ENCODE assay signal across 26 cellular contexts in the genomic region with DNA sequence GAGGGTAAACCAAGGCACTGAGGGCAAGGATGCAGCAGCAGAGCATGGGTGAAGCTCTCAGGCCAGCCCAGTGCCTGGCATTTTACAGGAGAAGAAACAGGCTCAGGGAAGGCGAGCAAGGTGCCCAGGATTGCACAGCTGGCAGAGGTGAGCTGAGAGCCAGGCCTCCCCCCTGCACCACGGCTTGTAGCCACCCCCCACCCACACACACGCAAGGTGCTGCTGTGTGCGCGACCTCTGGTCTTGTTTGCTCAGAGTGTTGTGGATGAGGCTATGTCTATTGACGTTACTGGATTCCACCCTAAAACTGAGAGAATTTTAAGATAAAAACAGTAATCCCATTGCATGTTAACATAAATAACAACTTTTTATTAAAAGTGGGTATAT. TPM values are rescaled to one million over a fixed set of nuclear protein-coding genes. Genes with fewer than 3 reads are reported as not detected.
DNase-seq lines count a peak whose midpoint lies in the region; ATAC-seq, FAIRE-seq and TF ChIP-seq lines count a peak whose summit lies in the region.
"Had no signal": no experiment of that assay in that cellular context is flagged by ENCODE, and none has a peak within 500 bp of the region (broad histone marks: within the 10 kb centered on the region; RNA-seq: fewer than 3 reads in every experiment).

No MANE protein-coding gene starts in this region.

- no peaks in the 10 kb centered on the region for H3K79me1 ChIP-seq in neuronal stem cell (ENCODE audit: low read depth, low read length)

- no peak overlapping the region for H2AK5ac ChIP-seq in neuronal stem cell (ENCODE audit: low read depth, low read length)

- H2BK12ac ChIP-seq in neuronal stem cell (ENCODE audit: low read length) = no peak overlapping the region

- H3K9me3 ChIP-seq in HepG2 (ENCODE audit: low read length) (no peaks in the 10 kb centered on the region), mucosa of descending colon (no peaks in the 10 kb centered on the region), neuronal stem cell (replicated peaks in 1 of 2; ENCODE audit: control insufficient read depth in 2 of 2, insufficient read depth in 1 of 2, low read depth in 1 of 2, low read length in 2 of 2) (no peaks in the 10 kb centered on the region), stomach (no peaks in the 10 kb centered on the region), esophagus squamous epithelium (no peaks in the 10 kb centered on the region)
- H3K9me3 ChIP-seq: A549; BE2C; BLaER1 treated with 17β-estradiol and CSF1 and Interleukin-3, amounts not matched to agents 10 nM and 100 nM had no signal

- H3K27me3 ChIP-seq in H7 (ENCODE audit: control insufficient read depth, insufficient read depth, low read length) = peaks cover 31% of the 10 kb centered on the region
- H3K27me3 ChIP-seq in HepG2 (ENCODE audit: control insufficient read depth in 1 of 2, insufficient read depth in 2 of 2, low read length in 2 of 2) = peaks cover 4 to 52% of the 10 kb centered on the region in 2 experiments; a peak in 4 of 5 replicates
- peaks cover 0 to 39% (median 24%) of the 10 kb centered on the region in 3 experiments for H3K27me3 ChIP-seq in neuronal stem cell (ENCODE audit: control insufficient read depth in 3 of 3, insufficient read depth in 3 of 3, low read depth in 1 of 3, low read length in 3 of 3)
- H3K27me3 ChIP-seq in stomach = peaks cover 7 to 97% (median 70%) of the 10 kb centered on the region in 3 donors
- H3K27me3 ChIP-seq in esophagus squamous epithelium = peaks cover 0 to 96% (median 5%) of the 10 kb centered on the region in 4 donors

- WGBS in HepG2 (ENCODE audit: low lambda C conversion rate) = 9% methylated on average over 6 of the region's 6 CpGs
- WGBS in neuronal stem cell (ENCODE audit: extremely low coverage in 2 of 2, insufficient read length in 2 of 2, insufficient replicate concordance in 1 of 2), 2 donors = no CpG with 5 or more reads among the region's 6 CpGs
- WGBS in stomach, 5 donors = 70 to 84% (median 76%) methylated on average over 2 to 6 of the region's 6 CpGs
- WGBS in esophagus squamous epithelium, 2 donors = 79 to 82% methylated on average over 6 of the region's 6 CpGs

- TF ChIP-seq POLR2A in HepG2 (IDR thresholded peaks at IDR 0.05; ENCODE audit: insufficient read depth in 1 of 2, low read depth in 2 of 2, low read length in 2 of 2) = no peak
- no peak for TF ChIP-seq POLR2A in stomach (IDR thresholded peaks at IDR 0.05)
- no peak for TF ChIP-seq POLR2A in esophagus squamous epithelium (IDR thresholded peaks at IDR 0.05)

- H3K4me2 ChIP-seq in HepG2 (ENCODE audit: low read depth, low read length) (peak overlapping the region; percentile 26; the same call in 1 of the 2 replicates), neuronal stem cell (ENCODE audit: insufficient read depth, low read length, poor library complexity, severe bottlenecking) (no peak overlapping the region)
- H3K4me2 ChIP-seq: A549; BLaER1 treated with 17β-estradiol and CSF1 and Interleukin-3, amounts not matched to agents 10 nM and 100 nM had no signal

- H4K8ac ChIP-seq in neuronal stem cell (ENCODE audit: low read depth, low read length) = no peak overlapping the region

- TF ChIP-seq CTCF in HepG2 (CRISPR knock-in tag; IDR thresholded peaks at IDR 0.05) (no peak), mucosa of descending colon (IDR thresholded peaks at IDR 0.05) (no peak), stomach (IDR thresholded peaks at IDR 0.05) (no peak), esophagus squamous epithelium (IDR thresholded peaks at IDR 0.05) (no peak)

- H3K18ac ChIP-seq in neuronal stem cell (ENCODE audit: low read length) = no peak overlapping the region

- DNase-seq in H7 (peak; percentile 23), HepG2 (ENCODE audit: low spot score) (no peak), mucosa of descending colon (peak in 2 of 3 donors; percentile 15 to 16), neuronal stem cell (ENCODE audit: low spot score) (no peak), SHP77 treated with DMSO at 0.1 percent for 48 hours (lab: John Stamatoyannopoulos, UW) (no peak), stomach (no peak), esophagus squamous epithelium (lab: John Stamatoyannopoulos, UW) (no peak)
- DNase-seq: 8988T; ACHN; AML-193; CD4-positive, alpha-beta T cell; DMS 273 treated with DMSO at 0.1 percent for 48 hours; DMS79; EL; GDM1; GOT3; HCEC 1CT had no signal

- CTCF ChIA-PET in HepG2 (lab: Yijun Ruan, JAX; ENCODE audit: low intra/inter-chr PET ratio, low total read pairs) = no interaction called here

- no peak overlapping the region for H2BK15ac ChIP-seq in neuronal stem cell (ENCODE audit: low read length)

- H3K23ac ChIP-seq in neuronal stem cell (ENCODE audit: low read depth, low read length, poor library complexity) = peak overlapping the region; percentile 15

- no peak overlapping the region for H3K4ac ChIP-seq in neuronal stem cell (ENCODE audit: low read length)

- no peak overlapping the region for H2BK5ac ChIP-seq in neuronal stem cell (ENCODE audit: low read length)

- H3K4me3 ChIP-seq in H7 (ENCODE audit: insufficient read depth, low read depth, low read length) (no peak overlapping the region), HepG2 (replicated peaks in 1 of 3; ENCODE audit: insufficient read depth in 1 of 3, low read depth in 2 of 3, low read length in 3 of 3) (no peak overlapping the region; a peak in 1 of 6 replicates), mucosa of descending colon (no peak overlapping the region), neuronal stem cell (ENCODE audit: low read length in 2 of 2) (no peak overlapping the region), stomach (no peak overlapping the region), esophagus squamous epithelium (no peak overlapping the region)
- H3K4me3 ChIP-seq: A549; BLaER1 treated with 17β-estradiol and CSF1 and Interleukin-3, amounts not matched to agents 10 nM and 100 nM had no signal

- H3K4me1 ChIP-seq in HepG2 (ENCODE audit: insufficient read depth, low read length) (peaks cover 69% of the 10 kb centered on the region), mucosa of descending colon (ENCODE audit: low read depth) (peaks cover 27% of the 10 kb centered on the region), neuronal stem cell (ENCODE audit: control insufficient read depth in 2 of 2, insufficient read depth in 1 of 2, low read depth in 1 of 2, low read length in 2 of 2) (peaks cover 19 to 44% of the 10 kb centered on the region in 2 donors), stomach (peaks cover 0 to 33% (median 19%) of the 10 kb centered on the region in 4 donors), esophagus squamous epithelium (peaks cover 9 to 39% (median 10%) of the 10 kb centered on the region in 3 donors)

- H2AFZ ChIP-seq in HepG2 (ENCODE audit: low read length) (no peak overlapping the region), neuronal stem cell (ENCODE audit: low read length) (no peak overlapping the region)

- no peak overlapping the region for H3K14ac ChIP-seq in neuronal stem cell (ENCODE audit: low read length)

- FAIRE-seq in HepG2 (lab: Jason Lieb, UNC) = no peak
- FAIRE-seq: A549, D721Med, GM12891, GM18507, H54 had no signal

- POLR2A ChIA-PET in HepG2 (lab: Yijun Ruan, JAX) = no interaction called here

- H3K9ac ChIP-seq in HepG2 (ENCODE audit: insufficient read depth, low read depth, low read length) (no peak overlapping the region), neuronal stem cell (ENCODE audit: low read depth, low read length, poor library complexity) (no peak overlapping the region)
- H3K9ac ChIP-seq: BLaER1 treated with 17β-estradiol and CSF1 and Interleukin-3, amounts not matched to agents 10 nM and 100 nM had no signal

- no TSS peak for BruUV-seq in HepG2 (replicated peaks; lab: Mats Ljungman, UMichigan)

- no peak overlapping the region for H2BK120ac ChIP-seq in neuronal stem cell (ENCODE audit: low read depth, low read length)

- H4K91ac ChIP-seq in neuronal stem cell (ENCODE audit: low read depth, low read length, poor library complexity) = no peak overlapping the region

- no peaks in the 10 kb centered on the region for H4K20me1 ChIP-seq in HepG2 (ENCODE audit: insufficient read depth, low read length)

- intact Hi-C loops in HepG2 (cut with micrococcal nuclease; ENCODE audit: unreplicated experiment) (no loop called here), mucosa of descending colon (cut with DNase I, micrococcal nuclease) (no loop called here), stomach (cut with DNase I; ENCODE audit: low total_unique reads) (no loop called here), esophagus squamous epithelium (cut with DNase I) (no loop called here)

- ATAC-seq in HepG2 (no peak), mucosa of descending colon (no peak)
- ATAC-seq: A549 had no signal

- H3K27ac ChIP-seq in HepG2 (ENCODE audit: extremely low read length, insufficient read depth, low read length) (no peak overlapping the region), neuronal stem cell (replicated peaks; ENCODE audit: low read length) (no peak overlapping the region), stomach (no peak overlapping the region), esophagus squamous epithelium (no peak overlapping the region)
- H3K27ac ChIP-seq: A549; BLaER1 treated with 17β-estradiol and CSF1 and Interleukin-3, amounts not matched to agents 10 nM and 100 nM had no signal

- TF ChIP-seq EP300 in HepG2 (IDR thresholded peaks at IDR 0.05; ENCODE audit: low read depth in 2 of 2, low read length in 2 of 2) (no peak), HepG2 (CRISPR knock-in tag; IDR thresholded peaks at IDR 0.05; ENCODE audit: borderline replicate concordance) (no peak), stomach (IDR thresholded peaks at IDR 0.05) (no peak)

- H3K36me3 ChIP-seq in H7 (replicated peaks; ENCODE audit: control insufficient read depth, insufficient read depth, low read length) = no peaks in the 10 kb centered on the region
- no peaks in the 10 kb centered on the region for H3K36me3 ChIP-seq in HepG2 (replicated peaks in 1 of 2; ENCODE audit: control insufficient read depth in 1 of 2, insufficient read depth in 2 of 2, low read length in 2 of 2)
- no peaks in the 10 kb centered on the region for H3K36me3 ChIP-seq in mucosa of descending colon (ENCODE audit: low read depth)
- no peaks in the 10 kb centered on the region for H3K36me3 ChIP-seq in neuronal stem cell (replicated peaks in 1 of 2; ENCODE audit: control insufficient read depth in 2 of 2, insufficient read depth in 2 of 2, low read length in 2 of 2)
- H3K36me3 ChIP-seq in stomach = no peaks in the 10 kb centered on the region
- no peaks in the 10 kb centered on the region for H3K36me3 ChIP-seq in esophagus squamous epithelium
- H3K36me3 ChIP-seq: BE2C; BLaER1 treated with 17β-estradiol and CSF1 and Interleukin-3, amounts not matched to agents 10 nM and 100 nM had no signal

- no peaks in the 10 kb centered on the region for H3K79me2 ChIP-seq in HepG2 (ENCODE audit: insufficient read depth, low read length)

- in situ Hi-C loops in HepG2 (cut with HindIII; ENCODE audit: extremely low pct_ligation_motif_present, low pct_unique_long_range_greater_than_20kb) = loop anchor here (5.0 kb wide), 1 partner anchor 188 kb away; no protein-coding TSS in a partner anchor

- no peak for TF ChIP-seq RAD21 in HepG2 (CRISPR knock-in tag; IDR thresholded peaks at IDR 0.05)

RNA-seq across cellular contexts. Expression of gene LRCOL1, which starts 5.3 kb away (rescaled TPM):
- total RNA-seq in H7 (2014; rRNA removed; shearing (Covaris generic)) = not detected in 2 replicates
- total RNA-seq in HepG2 (2016; rRNA removed; fragmentation: Illumina TruSeq; extraction: Trizol) (not detected in 2 replicates), mucosa of descending colon (not detected), stomach (not detected), esophagus squamous epithelium (1 to 10 TPM in 1 of 4 donors, not detected in 3; 1.5 TPM)
- total RNA-seq in HepG2 (2016; cell fraction: cytosol; rRNA removed; fragmentation: Illumina TruSeq; extraction: Trizol; ENCODE audit: low read depth) = not detected in 2 replicates
- total RNA-seq in HepG2 (2016; cell fraction: insoluble cytoplasmic fraction; rRNA removed; fragmentation: Illumina TruSeq; extraction: Trizol) = not detected in 2 replicates
- not detected in 2 replicates for total RNA-seq in HepG2 (2016; cell fraction: membrane; rRNA removed; fragmentation: Illumina TruSeq; extraction: Trizol)
- total RNA-seq in HepG2 (2016; cell fraction: nucleus; rRNA removed; fragmentation: Illumina TruSeq; extraction: Trizol) = not detected in 2 replicates
- polyA plus RNA-seq in HepG2 (2011; rRNA removed) (0.14 TPM in 1 of 2 replicates, not detected in the other), stomach (under 1 TPM in 1 of 3 donors, not detected in 2; 0.60 TPM)
- 0.05 and 0.09 TPM in 2 replicates for polyA plus RNA-seq in HepG2 (2011; cell fraction: cytosol; rRNA removed)
- 0.57 TPM in 1 of 2 replicates, not detected in the other for polyA plus RNA-seq in HepG2 (2011; cell fraction: nucleus; rRNA removed)
- polyA plus RNA-seq in HepG2 (2012) = not detected in 2 replicates
- polyA plus RNA-seq in HepG2 (2016; cell fraction: cytosol; fragmentation: Illumina TruSeq; extraction: Trizol; ENCODE audit: low read depth) = not detected in 2 replicates
- not detected in 2 replicates for polyA plus RNA-seq in HepG2 (2016; cell fraction: insoluble cytoplasmic fraction; fragmentation: Illumina TruSeq; extraction: Trizol; ENCODE audit: low read depth)
- not detected in 2 replicates for polyA plus RNA-seq in HepG2 (2016; cell fraction: membrane; fragmentation: Illumina TruSeq; extraction: Trizol; ENCODE audit: low read depth)
- polyA plus RNA-seq in HepG2 (2016; cell fraction: nucleus; fragmentation: Illumina TruSeq; extraction: Trizol; ENCODE audit: insufficient read depth, low read depth) = not detected in 2 replicates
- polyA minus RNA-seq in HepG2 (2011; rRNA and poly(A)+ RNA removed; ENCODE audit: low replicate concordance) = not detected in 2 replicates
- not detected in 2 replicates for polyA minus RNA-seq in HepG2 (2011; cell fraction: cytosol; rRNA and poly(A)+ RNA removed)
- polyA minus RNA-seq in HepG2 (2011; cell fraction: nucleus; rRNA and poly(A)+ RNA removed) = not detected in 2 replicates
- polyA plus RNA-seq in neuronal stem cell (2013, experiment 1 of 2) = 0.46 TPM
- polyA plus RNA-seq in neuronal stem cell (2013, experiment 2 of 2) = 0.55 TPM
- total RNA-seq: CD4-positive, alpha-beta T cell; CD8-positive, alpha-beta memory T cell had no signal
- polyA plus RNA-seq: A549; CD14-positive monocyte; CD8-positive, alpha-beta memory T cell had no signal

RNA-seq across cellular contexts. Expression of gene P2RX2, which starts 13.5 kb away (rescaled TPM):
- total RNA-seq in H7 (2014; rRNA removed; shearing (Covaris generic)) = 0.15 and 0.28 TPM in 2 replicates
- not detected in 2 replicates for total RNA-seq in HepG2 (2016; rRNA removed; fragmentation: Illumina TruSeq; extraction: Trizol)
- total RNA-seq in HepG2 (2016; cell fraction: cytosol; rRNA removed; fragmentation: Illumina TruSeq; extraction: Trizol; ENCODE audit: low read depth) = not detected in 2 replicates
- not detected in 2 replicates for total RNA-seq in HepG2 (2016; cell fraction: insoluble cytoplasmic fraction; rRNA removed; fragmentation: Illumina TruSeq; extraction: Trizol)
- not detected in 2 replicates for total RNA-seq in HepG2 (2016; cell fraction: membrane; rRNA removed; fragmentation: Illumina TruSeq; extraction: Trizol)
- total RNA-seq in HepG2 (2016; cell fraction: nucleus; rRNA removed; fragmentation: Illumina TruSeq; extraction: Trizol) = not detected in 2 replicates
- not detected in 2 replicates for polyA plus RNA-seq in HepG2 (2011; rRNA removed)
- polyA plus RNA-seq in HepG2 (2011; cell fraction: cytosol; rRNA removed) = not detected in 2 replicates
- not detected in 2 replicates for polyA plus RNA-seq in HepG2 (2011; cell fraction: nucleus; rRNA removed)
- polyA plus RNA-seq in HepG2 (2012) = not detected in 2 replicates
- not detected in 2 replicates for polyA plus RNA-seq in HepG2 (2016; cell fraction: cytosol; fragmentation: Illumina TruSeq; extraction: Trizol; ENCODE audit: low read depth)
- polyA plus RNA-seq in HepG2 (2016; cell fraction: insoluble cytoplasmic fraction; fragmentation: Illumina TruSeq; extraction: Trizol; ENCODE audit: low read depth) = not detected in 2 replicates
- polyA plus RNA-seq in HepG2 (2016; cell fraction: membrane; fragmentation: Illumina TruSeq; extraction: Trizol; ENCODE audit: low read depth) = not detected in 2 replicates
- not detected in 2 replicates for polyA plus RNA-seq in HepG2 (2016; cell fraction: nucleus; fragmentation: Illumina TruSeq; extraction: Trizol; ENCODE audit: insufficient read depth, low read depth)
- not detected in 2 replicates for polyA minus RNA-seq in HepG2 (2011; rRNA and poly(A)+ RNA removed; ENCODE audit: low replicate concordance)
- not detected in 2 replicates for polyA minus RNA-seq in HepG2 (2011; cell fraction: cytosol; rRNA and poly(A)+ RNA removed)
- polyA minus RNA-seq in HepG2 (2011; cell fraction: nucleus; rRNA and poly(A)+ RNA removed) = not detected in 2 replicates
- total RNA-seq in mucosa of descending colon = 1 to 10 TPM in 1 of 3 donors, under 1 TPM in 2; 0.19 to 1.4 (median 0.32) TPM
- 0.14 TPM for polyA plus RNA-seq in neuronal stem cell (2013, experiment 1 of 2)
- 0.11 TPM for polyA plus RNA-seq in neuronal stem cell (2013, experiment 2 of 2)
- not detected for total RNA-seq in stomach
- under 1 TPM in 2 of 3 donors, not detected in 1; 0.19 to 0.78 TPM for polyA plus RNA-seq in stomach
- total RNA-seq in esophagus squamous epithelium = 1 to 10 TPM in 1 of 4 donors, under 1 TPM in 1, not detected in 2; 0.35 to 8.0 TPM
- total RNA-seq: CD4-positive, alpha-beta T cell; CD8-positive, alpha-beta memory T cell had no signal
- polyA plus RNA-seq: A549; CD14-positive monocyte; CD8-positive, alpha-beta memory T cell had no signal

Comparison
In these comparisons a context has a peak if more than half of its experiments do, and no peak if none do; other contexts are left out.
1. DNase-seq: peak in H7 (single experiment) and mucosa of descending colon (2 of 3); none in HepG2 (single experiment), neuronal stem cell (single experiment), SHP77 treated with DMSO at 0.1 percent for 48 hours (single experiment), stomach (single experiment) and esophagus squamous epithelium (single experiment).